Comparison of ENCODE assay signal across 12 cellular contexts in genomic region chr12:109625131-109625559, GRCh38. TPM values are rescaled to one million over a fixed set of nuclear protein-coding genes. Genes with fewer than 3 reads are reported as not detected.
DNase-seq lines count a peak whose midpoint lies in the region; ATAC-seq and TF ChIP-seq lines count a peak whose summit lies in the region.
"Had no signal": no experiment of that assay in that cellular context is flagged by ENCODE, and none has a peak within 500 bp of the region (broad histone marks: within the 10 kb centered on the region; RNA-seq: fewer than 3 reads in every experiment).

No MANE protein-coding gene starts in this region.

- H3K36me3 ChIP-seq in ovary: no peaks in the 10 kb centered on the region
- no peaks in the 10 kb centered on the region for H3K36me3 ChIP-seq in vagina
- H3K36me3 ChIP-seq: SJSA1 had no signal

- no peak for TF ChIP-seq EP300 in ovary (IDR thresholded peaks at IDR 0.05)

- H3K27me3 ChIP-seq in ovary: no peaks in the 10 kb centered on the region
- H3K27me3 ChIP-seq in vagina: no peaks in the 10 kb centered on the region

- DNase-seq in EH (ENCODE audit: low read depth) (peak; percentile 49), SK-N-DZ (ENCODE audit: low spot score) (peak; percentile 76), fibroblast of mammary gland (ENCODE audit: low read depth) (peak; percentile 60), non-pigmented ciliary epithelial cell (ENCODE audit: low read depth) (peak; percentile 6), activated T-cell treated with anti-CD3 and anti-CD28 coated beads for 4 hours (no peak), ovary (no peak), vagina (ENCODE audit: extremely low spot score in 2 of 2) (no peak)
- DNase-seq: effector memory CD4-positive, alpha-beta T cell; naive B cell; NCI-H1048 had no signal

- TF ChIP-seq POLR2A in ovary (IDR thresholded peaks at IDR 0.05): no peak
- TF ChIP-seq POLR2A in vagina (IDR thresholded peaks at IDR 0.05): no peak

- TF ChIP-seq CTCF in fibroblast of mammary gland (conservative IDR thresholded peaks at IDR 0.05; ENCODE audit: control insufficient read depth, insufficient read depth, low read depth, low read length) (peak; percentile 22), ovary (IDR thresholded peaks at IDR 0.05) (no peak), vagina (IDR thresholded peaks at IDR 0.05) (no peak)

- no peak overlapping the region for H3K4me3 ChIP-seq in fibroblast of mammary gland (ENCODE audit: control insufficient read depth, low read depth, low read length)
- no peak overlapping the region for H3K4me3 ChIP-seq in ovary
- H3K4me3 ChIP-seq in vagina: no peak overlapping the region
- H3K4me3 ChIP-seq: SJSA1 had no signal

- H3K27ac ChIP-seq in ovary: no peak overlapping the region
- H3K27ac ChIP-seq in vagina: no peak overlapping the region
- H3K27ac ChIP-seq: SJSA1 had no signal

- intact Hi-C loops in ovary (cut with DNase I) (no loop called here), vagina (cut with DNase I) (no loop called here)

- WGBS in ovary, 3 donors: 65 to 78% (median 75%) methylated on average over 6 of the region's 6 CpGs

- H3K4me1 ChIP-seq in ovary (ENCODE audit: insufficient read depth) (peaks cover 1% of the 10 kb centered on the region), vagina (no peaks in the 10 kb centered on the region)
- H3K4me1 ChIP-seq: SJSA1 had no signal

- ATAC-seq in HG03565 (IDR thresholded peaks at IDR 0.05; ENCODE audit: unreplicated experiment): no peak

- H3K9me3 ChIP-seq in ovary (no peaks in the 10 kb centered on the region), vagina (no peaks in the 10 kb centered on the region)
- H3K9me3 ChIP-seq: SJSA1 had no signal

RNA-seq across cellular contexts. Expression of gene MVK, which starts 51.6 kb away (rescaled TPM):
- 35.7 and 38.1 TPM in 2 replicates for polyA plus RNA-seq in SK-N-DZ (2014; cell fraction: cytosol; rRNA removed)
- 55.4 and 61.2 TPM in 2 replicates for polyA plus RNA-seq in SK-N-DZ (2014; cell fraction: nucleus; rRNA removed)
- total RNA-seq in ovary (10 to 100 TPM in 5 of 7 donors, 1 to 10 TPM in 2; 7.4 to 66.4 (median 18.6) TPM), vagina (24.1 TPM)
- polyA plus RNA-seq in ovary: 10 to 100 TPM; 14.0 to 21.1 TPM

RNA-seq across cellular contexts. Expression of gene MMAB, which starts 51.8 kb away (rescaled TPM):
- 64.6 and 81.1 TPM in 2 replicates for polyA plus RNA-seq in SK-N-DZ (2014; cell fraction: cytosol; rRNA removed)
- polyA plus RNA-seq in SK-N-DZ (2014; cell fraction: nucleus; rRNA removed): 66.7 and 82.8 TPM in 2 replicates
- total RNA-seq in ovary (10 to 100 TPM; 20.2 to 94.9 (median 41.0) TPM), vagina (27.7 TPM)
- 10 to 100 TPM; 21.5 to 33.2 TPM for polyA plus RNA-seq in ovary

Comparison
In these comparisons a context has a peak if more than half of its experiments do, and no peak if none do; other contexts are left out.
1. DNase-seq: peak in EH (single experiment), SK-N-DZ (single experiment), fibroblast of mammary gland (single experiment) and non-pigmented ciliary epithelial cell (single experiment); none in activated T-cell treated with anti-CD3 and anti-CD28 coated beads for 4 hours (single experiment), ovary (0 of 5) and vagina (0 of 2).